Comparison of ENCODE assay signal across 8 cellular contexts in genomic region chr11:10735532-10736465, GRCh38. TPM values are rescaled to one million over a fixed set of nuclear protein-coding genes. Genes with fewer than 3 reads are reported as not detected.
A peak's percentile ranks its signal among the peaks of the same experiment; 100 is the strongest.
DNase-seq lines count a peak whose midpoint lies in the region; ATAC-seq, FAIRE-seq and TF ChIP-seq lines count a peak whose summit lies in the region.

No MANE protein-coding gene starts in this region.

- no peaks in the 10 kb centered on the region for H3K9me1 ChIP-seq in keratinocyte (ENCODE audit: control insufficient read depth, extremely low read depth, insufficient read depth, low read length)

- no peaks in the 10 kb centered on the region for H3K9me3 Mint-ChIP-seq in central memory CD8-positive, alpha-beta T cell

- H3K4me2 ChIP-seq in keratinocyte (ENCODE audit: control insufficient read depth, extremely low read depth, insufficient read depth, low read depth, low read length): peak overlapping the region; percentile 91

- H4K20me1 ChIP-seq in keratinocyte (ENCODE audit: control insufficient read depth, extremely low read depth, insufficient read depth, low read length): no peaks in the 10 kb centered on the region

- H3K4me1 ChIP-seq in keratinocyte (ENCODE audit: control insufficient read depth, extremely low read depth, insufficient read depth, low read length): peaks cover 14% of the 10 kb centered on the region

- TF ChIP-seq CTCF in keratinocyte (optimal IDR thresholded peaks at IDR 0.05 in 1 of 3, IDR thresholded peaks at IDR 0.05 in 1 of 3, conservative IDR thresholded peaks at IDR 0.05 in 1 of 3; ENCODE audit: extremely low read depth in 1 of 3, insufficient read depth in 2 of 3, low read length in 3 of 3): peak; percentile 88 to 97 (median 94)

- peak overlapping the region; percentile 90 for H3K27ac ChIP-seq in keratinocyte (ENCODE audit: control insufficient read depth, insufficient read depth, low read length)

- dilution Hi-C loops in keratinocyte (cut with MboI; ENCODE audit: extremely low pct_ligation_motif_present, low sequenced_read_pairs): loop anchor here (25.0 kb wide), 1 partner anchor 223 kb away; no protein-coding TSS in a partner anchor

- no peaks in the 10 kb centered on the region for H3K36me3 ChIP-seq in keratinocyte (ENCODE audit: control insufficient read depth in 2 of 2, extremely low read depth in 1 of 2, insufficient read depth in 2 of 2, low read length in 2 of 2)

- no peaks in the 10 kb centered on the region for H3K79me2 ChIP-seq in keratinocyte (ENCODE audit: control insufficient read depth, insufficient read depth, low read length)

- peak overlapping the region; percentile 61 for H3K27ac Mint-ChIP-seq in central memory CD8-positive, alpha-beta T cell (ENCODE audit: low read depth)

- peak overlapping the region; percentile 57 for H3K4me3 Mint-ChIP-seq in central memory CD8-positive, alpha-beta T cell

- FAIRE-seq in keratinocyte (lab: Jason Lieb, UNC): peak; percentile 29

- H3K4me3 ChIP-seq in keratinocyte (ENCODE audit: control insufficient read depth in 2 of 3, extremely low read depth in 1 of 3, insufficient read depth in 2 of 3, low read depth in 1 of 3, low read length in 3 of 3): peak overlapping the region in 2 of 3 experiments; percentile 59 to 73

- no peaks in the 10 kb centered on the region for H3K27me3 ChIP-seq in keratinocyte (ENCODE audit: control insufficient read depth, extremely low read depth, insufficient read depth, low read length)

- peaks cover 15% of the 10 kb centered on the region for H3K27me3 Mint-ChIP-seq in central memory CD8-positive, alpha-beta T cell

- peak overlapping the region; percentile 86 for H2AFZ ChIP-seq in keratinocyte (ENCODE audit: control insufficient read depth, low read length)

- peaks cover 12% of the 10 kb centered on the region for H3K4me1 Mint-ChIP-seq in central memory CD8-positive, alpha-beta T cell

- DNase-seq in AG20443 (ENCODE audit: low spot score) (peak; percentile 96), NCI-H345 (lab: John Stamatoyannopoulos, UW) (peak; percentile 91), keratinocyte (ENCODE audit: low read depth, low spot score) (peak; percentile 72)
- DNase-seq in central memory CD8-positive, alpha-beta T cell (ENCODE audit: low spot score in 2 of 2): peak; percentile 75 to 82
- peak; percentile 86 for DNase-seq in stimulated activated CD4-positive, alpha-beta T cell treated with anti-CD3 and anti-CD28 coated beads, Interleukin-12 subunit alpha, Interleukin-12 subunit beta, amount 100 ng/mL, for 4 hours

- H3K9me3 ChIP-seq in keratinocyte (ENCODE audit: control insufficient read depth, low read depth, low read length): peaks cover 6% of the 10 kb centered on the region

- ATAC-seq in GM19043 (IDR thresholded peaks at IDR 0.05; ENCODE audit: low read depth, unreplicated experiment) (peak; percentile 96), HG03354 (IDR thresholded peaks at IDR 0.05; ENCODE audit: poor library complexity, severe bottlenecking, unreplicated experiment) (peak; percentile 99)
- ATAC-seq in activated CD4-positive, CD25-positive, alpha-beta regulatory T cell treated with anti-CD3 and anti-CD28 coated beads, Interleukin-2, amount 50 U/mL, for 24 hours: peak; percentile 98 to 99
- ATAC-seq in central memory CD8-positive, alpha-beta T cell (replicated peaks; ENCODE audit: extremely low read depth, poor library complexity, severe bottlenecking): peak; percentile 97

- H3K9ac ChIP-seq in keratinocyte (ENCODE audit: control insufficient read depth, extremely low read depth, insufficient read depth, low read length): peak overlapping the region; percentile 76

- no peaks in the 10 kb centered on the region for H3K36me3 Mint-ChIP-seq in central memory CD8-positive, alpha-beta T cell (ENCODE audit: insufficient read depth)

RNA-seq across cellular contexts. Expression of gene CTR9, which starts 15.2 kb away (rescaled TPM):
- 12.2 to 21.8 TPM (median 15.5 TPM) in 3 replicates for polyA plus RNA-seq in keratinocyte
- polyA plus RNA-seq in keratinocyte (2011; ENCODE audit: low read depth): 49.4 TPM
- polyA plus RNA-seq in keratinocyte (2011; cell fraction: cytosol; rRNA removed): 10.9 and 15.5 TPM in 2 replicates
- 22.6 and 27.0 TPM in 2 replicates for polyA plus RNA-seq in keratinocyte (2011; cell fraction: nucleus; rRNA removed)
- 20.8 and 24.0 TPM in 2 replicates for polyA plus RNA-seq in keratinocyte (2012; ENCODE audit: low replicate concordance)
- polyA minus RNA-seq in keratinocyte: 5.9 to 20.3 TPM (median 17.7 TPM) in 3 replicates
- 13.0 TPM for polyA minus RNA-seq in keratinocyte (2011; cell fraction: cytosol; rRNA and poly(A)+ RNA removed)
- 12.7 and 36.9 TPM in 2 replicates for polyA minus RNA-seq in keratinocyte (2011; cell fraction: nucleus; rRNA and poly(A)+ RNA removed)

RNA-seq across cellular contexts. Expression of gene IRAG1, which starts 42.2 kb away (rescaled TPM):
- polyA plus RNA-seq in keratinocyte: 0.37 to 0.71 TPM (median 0.51 TPM) in 3 replicates
- polyA plus RNA-seq in keratinocyte (2011; ENCODE audit: low read depth): 0.70 TPM
- 0.30 and 0.64 TPM in 2 replicates for polyA plus RNA-seq in keratinocyte (2011; cell fraction: cytosol; rRNA removed)
- polyA plus RNA-seq in keratinocyte (2011; cell fraction: nucleus; rRNA removed): 0.57 and 0.60 TPM in 2 replicates
- polyA plus RNA-seq in keratinocyte (2012; ENCODE audit: low replicate concordance): 0.23 and 0.75 TPM in 2 replicates
- 0.33 to 0.99 TPM (median 0.83 TPM) in 3 replicates for polyA minus RNA-seq in keratinocyte
- 0.38 TPM for polyA minus RNA-seq in keratinocyte (2011; cell fraction: cytosol; rRNA and poly(A)+ RNA removed)
- polyA minus RNA-seq in keratinocyte (2011; cell fraction: nucleus; rRNA and poly(A)+ RNA removed): 0.32 and 1.8 TPM in 2 replicates

Comparison
In these comparisons a context has a peak if more than half of its experiments do, and no peak if none do; other contexts are left out.
1. Peak in every context shown above with its lines: DNase-seq, ATAC-seq, H3K4me3 ChIP-seq and H3K27ac ChIP-seq.